1 cellular context compared by ENCODE assay signal in the genomic region with DNA sequence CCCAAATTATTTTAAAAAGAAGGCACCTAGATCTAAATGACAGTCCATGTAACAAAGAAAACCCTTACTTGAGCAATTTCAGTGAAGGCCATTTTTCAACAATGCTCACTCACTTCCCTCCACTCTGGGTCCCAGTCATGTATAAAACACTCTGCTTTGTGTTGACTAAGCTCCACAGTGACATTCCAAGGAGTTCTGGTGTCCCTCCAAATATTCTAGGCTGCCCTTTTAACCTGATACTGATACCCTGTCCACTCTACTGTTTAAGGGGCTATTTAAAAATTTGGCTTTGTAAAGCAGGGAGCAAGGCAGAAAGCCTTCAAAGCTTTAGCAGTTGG.
TF ChIP-seq lines count a peak whose summit lies in the region.

No MANE protein-coding gene starts in this region.

TF ChIP-seq in GM23338, 12 proteins besides CTCF, POLR2A, EP300 and RAD21 (continued from another document):
- TF ChIP-seq, protein P1, sequence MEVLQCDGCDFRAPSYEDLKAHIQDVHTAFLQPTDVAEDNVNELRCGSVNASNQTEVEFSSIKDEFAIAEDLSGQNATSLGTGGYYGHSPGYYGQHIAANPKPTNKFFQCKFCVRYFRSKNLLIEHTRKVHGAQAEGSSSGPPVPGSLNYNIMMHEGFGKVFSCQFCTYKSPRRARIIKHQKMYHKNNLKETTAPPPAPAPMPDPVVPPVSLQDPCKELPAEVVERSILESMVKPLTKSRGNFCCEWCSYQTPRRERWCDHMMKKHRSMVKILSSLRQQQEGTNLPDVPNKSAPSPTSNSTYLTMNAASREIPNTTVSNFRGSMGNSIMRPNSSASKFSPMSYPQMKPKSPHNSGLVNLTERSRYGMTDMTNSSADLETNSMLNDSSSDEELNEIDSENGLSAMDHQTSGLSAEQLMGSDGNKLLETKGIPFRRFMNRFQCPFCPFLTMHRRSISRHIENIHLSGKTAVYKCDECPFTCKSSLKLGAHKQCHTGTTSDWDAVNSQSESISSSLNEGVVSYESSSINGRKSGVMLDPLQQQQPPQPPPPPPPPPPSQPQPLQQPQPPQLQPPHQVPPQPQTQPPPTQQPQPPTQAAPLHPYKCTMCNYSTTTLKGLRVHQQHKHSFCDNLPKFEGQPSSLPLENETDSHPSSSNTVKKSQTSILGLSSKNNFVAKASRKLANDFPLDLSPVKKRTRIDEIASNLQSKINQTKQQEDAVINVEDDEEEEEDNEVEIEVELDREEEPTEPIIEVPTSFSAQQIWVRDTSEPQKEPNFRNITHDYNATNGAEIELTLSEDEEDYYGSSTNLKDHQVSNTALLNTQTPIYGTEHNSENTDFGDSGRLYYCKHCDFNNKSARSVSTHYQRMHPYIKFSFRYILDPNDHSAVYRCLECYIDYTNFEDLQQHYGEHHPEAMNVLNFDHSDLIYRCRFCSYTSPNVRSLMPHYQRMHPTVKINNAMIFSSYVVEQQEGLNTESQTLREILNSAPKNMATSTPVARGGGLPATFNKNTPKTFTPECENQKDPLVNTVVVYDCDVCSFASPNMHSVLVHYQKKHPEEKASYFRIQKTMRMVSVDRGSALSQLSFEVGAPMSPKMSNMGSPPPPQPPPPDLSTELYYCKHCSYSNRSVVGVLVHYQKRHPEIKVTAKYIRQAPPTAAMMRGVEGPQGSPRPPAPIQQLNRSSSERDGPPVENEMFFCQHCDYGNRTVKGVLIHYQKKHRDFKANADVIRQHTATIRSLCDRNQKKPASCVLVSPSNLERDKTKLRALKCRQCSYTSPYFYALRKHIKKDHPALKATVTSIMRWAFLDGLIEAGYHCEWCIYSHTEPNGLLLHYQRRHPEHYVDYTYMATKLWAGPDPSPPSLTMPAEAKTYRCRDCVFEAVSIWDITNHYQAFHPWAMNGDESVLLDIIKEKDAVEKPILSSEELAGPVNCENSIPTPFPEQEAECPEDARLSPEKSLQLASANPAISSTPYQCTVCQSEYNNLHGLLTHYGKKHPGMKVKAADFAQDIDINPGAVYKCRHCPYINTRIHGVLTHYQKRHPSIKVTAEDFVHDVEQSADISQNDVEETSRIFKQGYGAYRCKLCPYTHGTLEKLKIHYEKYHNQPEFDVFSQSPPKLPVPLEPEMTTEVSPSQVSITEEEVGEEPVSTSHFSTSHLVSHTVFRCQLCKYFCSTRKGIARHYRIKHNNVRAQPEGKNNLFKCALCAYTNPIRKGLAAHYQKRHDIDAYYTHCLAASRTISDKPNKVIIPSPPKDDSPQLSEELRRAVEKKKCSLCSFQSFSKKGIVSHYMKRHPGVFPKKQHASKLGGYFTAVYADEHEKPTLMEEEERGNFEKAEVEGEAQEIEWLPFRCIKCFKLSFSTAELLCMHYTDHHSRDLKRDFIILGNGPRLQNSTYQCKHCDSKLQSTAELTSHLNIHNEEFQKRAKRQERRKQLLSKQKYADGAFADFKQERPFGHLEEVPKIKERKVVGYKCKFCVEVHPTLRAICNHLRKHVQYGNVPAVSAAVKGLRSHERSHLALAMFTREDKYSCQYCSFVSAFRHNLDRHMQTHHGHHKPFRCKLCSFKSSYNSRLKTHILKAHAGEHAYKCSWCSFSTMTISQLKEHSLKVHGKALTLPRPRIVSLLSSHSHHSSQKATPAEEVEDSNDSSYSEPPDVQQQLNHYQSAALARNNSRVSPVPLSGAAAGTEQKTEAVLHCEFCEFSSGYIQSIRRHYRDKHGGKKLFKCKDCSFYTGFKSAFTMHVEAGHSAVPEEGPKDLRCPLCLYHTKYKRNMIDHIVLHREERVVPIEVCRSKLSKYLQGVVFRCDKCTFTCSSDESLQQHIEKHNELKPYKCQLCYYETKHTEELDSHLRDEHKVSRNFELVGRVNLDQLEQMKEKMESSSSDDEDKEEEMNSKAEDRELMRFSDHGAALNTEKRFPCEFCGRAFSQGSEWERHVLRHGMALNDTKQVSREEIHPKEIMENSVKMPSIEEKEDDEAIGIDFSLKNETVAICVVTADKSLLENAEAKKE (CRISPR knock-in tag; IDR thresholded peaks at IDR 0.05): no peak
- TF ChIP-seq EZH2 (IDR thresholded peaks at IDR 0.05; ENCODE audit: low read depth, unreplicated experiment) (no peak), EZH2phosphoT487 (IDR thresholded peaks at IDR 0.05; ENCODE audit: unreplicated experiment) (no peak), ZNF114 (CRISPR knock-in tag; IDR thresholded peaks at IDR 0.05) (no peak), NANOG (IDR thresholded peaks at IDR 0.05; ENCODE audit: borderline replicate concordance) (no peak), POLR2AphosphoS5 (IDR thresholded peaks at IDR 0.05; ENCODE audit: low read depth) (no peak), CREB1 (CRISPR knock-in tag; IDR thresholded peaks at IDR 0.05; ENCODE audit: low read depth) (no peak), JUNB (IDR thresholded peaks at IDR 0.05; ENCODE audit: unreplicated experiment) (no peak), ETS1 (IDR thresholded peaks at IDR 0.05) (no peak)
TF ChIP-seq in GM23338: peak in this region for 0.
